In genomic region chr14:69287096-69287991, GRCh38 we compare ENCODE assay signal across 13 cellular contexts. TPM values are rescaled to one million over a fixed set of nuclear protein-coding genes. Genes with fewer than 3 reads are reported as not detected.
DNase-seq lines count a peak whose midpoint lies in the region; ATAC-seq, FAIRE-seq and TF ChIP-seq lines count a peak whose summit lies in the region.
"Had no signal": no experiment of that assay in that cellular context is flagged by ENCODE, and none has a peak within 500 bp of the region (broad histone marks: within the 10 kb centered on the region; RNA-seq: fewer than 3 reads in every experiment).

No MANE protein-coding gene starts in this region.

- in situ Hi-C loops in K562 (cut with MboI): no loop called here

- TF ChIP-seq RAD21 in K562 (CRISPR knock-in tag; conservative IDR thresholded peaks at IDR 0.05 in 1 of 2, IDR thresholded peaks at IDR 0.05 in 1 of 2): no peak

- no peaks in the 10 kb centered on the region for H3K79me2 ChIP-seq in K562 (ENCODE audit: control insufficient read depth, insufficient read depth, low read length)

- H2AFZ ChIP-seq in K562 (ENCODE audit: low read depth, low read length): no peak overlapping the region

- H4K20me1 ChIP-seq in K562 (replicated peaks; ENCODE audit: control insufficient read depth, insufficient read depth, low read length): no peaks in the 10 kb centered on the region

- no peak overlapping the region for H3K27ac Mint-ChIP-seq in activated T-cell treated with anti-CD3 and anti-CD28 coated beads, Interleukin-2, amount 50 U/mL, for 72 hours

- H3K4me1 Mint-ChIP-seq in activated T-cell treated with anti-CD3 and anti-CD28 coated beads, Interleukin-2, amount 50 U/mL, for 72 hours (ENCODE audit: low read depth): no peaks in the 10 kb centered on the region

- no peaks in the 10 kb centered on the region for H3K9me3 Mint-ChIP-seq in activated T-cell treated with anti-CD3 and anti-CD28 coated beads, Interleukin-2, amount 50 U/mL, for 72 hours

- H3K27ac ChIP-seq in K562 (ENCODE audit: extremely low read depth, low read depth, low read length) (no peak overlapping the region), vagina (peak overlapping the region; percentile 37)
- H3K27ac ChIP-seq: RWPE1 had no signal

- no peaks in the 10 kb centered on the region for H3K36me3 Mint-ChIP-seq in activated T-cell treated with anti-CD3 and anti-CD28 coated beads, Interleukin-2, amount 50 U/mL, for 72 hours (ENCODE audit: insufficient read depth in 2 of 2)

- no peak overlapping the region for H3K4me3 Mint-ChIP-seq in activated T-cell treated with anti-CD3 and anti-CD28 coated beads, Interleukin-2, amount 50 U/mL, for 72 hours

- CTCF ChIA-PET in K562 (lab: Yijun Ruan, JAX; ENCODE audit: low intra/inter-chr PET ratio): no interaction called here

- H3K27me3 ChIP-seq in K562 (ENCODE audit: control insufficient read depth in 2 of 2, insufficient read depth in 2 of 2, low read length in 2 of 2): peaks cover 3 to 47% of the 10 kb centered on the region in 2 experiments; a peak in 3 of 5 replicates
- H3K27me3 ChIP-seq in vagina: no peaks in the 10 kb centered on the region

- no peak for TF ChIP-seq EP300 in K562 (IDR thresholded peaks at IDR 0.05; ENCODE audit: low read length)

- TF ChIP-seq CTCF in K562 (IDR thresholded peaks at IDR 0.05 in 2 of 3, conservative IDR thresholded peaks at IDR 0.05 in 1 of 3; ENCODE audit: insufficient read depth in 2 of 3, low read depth in 1 of 3, low read length in 3 of 3) (peak in 2 of 3 experiments; percentile 11 to 39; a peak in 2 of 6 replicates), vagina (IDR thresholded peaks at IDR 0.05) (no peak)

- TF ChIP-seq POLR2A in K562 (conservative IDR thresholded peaks at IDR 0.05) (no peak), vagina (IDR thresholded peaks at IDR 0.05) (no peak)

- H3K4me1 ChIP-seq in K562 (replicated peaks in 1 of 2; ENCODE audit: control insufficient read depth in 2 of 2, insufficient read depth in 2 of 2, low read length in 2 of 2) (no peaks in the 10 kb centered on the region), vagina (peaks cover 11% of the 10 kb centered on the region)

- intact Hi-C loops in K562 (cut with micrococcal nuclease): no loop called here
- intact Hi-C loops in vagina (cut with DNase I): no loop called here

- no peak overlapping the region for H3K4me2 ChIP-seq in K562 (ENCODE audit: insufficient read depth, low read length)

- no peaks in the 10 kb centered on the region for H3K9me1 ChIP-seq in K562 (ENCODE audit: control insufficient read depth, insufficient read depth, low read length)

- no TSS peak for BruUV-seq in K562 (replicated peaks; lab: Mats Ljungman, UMichigan)

- DNase-seq in SIG-M5 treated with dmso at 0.1 percent for 504 hours (lab: John Stamatoyannopoulos, UW; ENCODE audit: unreplicated experiment) (peak; percentile 28), SIG-M5 (lab: John Stamatoyannopoulos, UW) (no peak), K562 (ENCODE audit: extremely low read depth in 1 of 4, low spot score in 3 of 4) (no peak), iPS-NIHi7 (ENCODE audit: extremely low spot score) (peak; percentile 38), vagina (ENCODE audit: extremely low spot score in 2 of 2) (no peak), NCI-H146 treated with DMSO at 0.1 percent for 48 hours (lab: John Stamatoyannopoulos, UW; ENCODE audit: unreplicated experiment) (no peak)
- no peak for DNase-seq in activated T-cell treated with anti-CD3 and anti-CD28 coated beads, Interleukin-2, amount 50 U/mL, for 72 hours
- DNase-seq: activated CD4-positive, alpha-beta T cell treated with anti-CD3 and anti-CD28 coated beads, Interleukin-2, amount 50 U/mL, for 1 hour had no signal

- no peaks in the 10 kb centered on the region for H3K9me3 ChIP-seq in K562 (replicated peaks; ENCODE audit: control insufficient read depth, insufficient read depth, low read depth, low read length)
- H3K9me3 ChIP-seq in vagina: no peaks in the 10 kb centered on the region

- no peak for FAIRE-seq in K562 (lab: Jason Lieb, UNC)
- FAIRE-seq: small intestine had no signal

- POLR2A ChIA-PET in K562 (lab: Yijun Ruan, JAX): no interaction called here

- 21% methylated on average over 9 of the region's 9 CpGs for WGBS in K562 (ENCODE audit: insufficient coverage, low coverage, missing lambda C conversion rate)

- no peak overlapping the region for H3K9ac ChIP-seq in K562 (ENCODE audit: insufficient read depth in 1 of 2, low read depth in 2 of 2, low read length in 2 of 2)

- H3K4me3 ChIP-seq in K562 (no peak overlapping the region), vagina (no peak overlapping the region)
- H3K4me3 ChIP-seq: lung had no signal

- no peaks in the 10 kb centered on the region for H3K36me3 ChIP-seq in K562 (ENCODE audit: control insufficient read depth, insufficient read depth, low read length)
- H3K36me3 ChIP-seq in vagina: no peaks in the 10 kb centered on the region

- ATAC-seq in K562 (peak; percentile 61), GM19452 (IDR thresholded peaks at IDR 0.05; ENCODE audit: unreplicated experiment) (no peak)
- no peak for ATAC-seq in activated T-cell treated with anti-CD3 and anti-CD28 coated beads, Interleukin-2, amount 50 U/mL, for 72 hours (replicated peaks in 1 of 2)

- no peaks in the 10 kb centered on the region for H3K27me3 Mint-ChIP-seq in activated T-cell treated with anti-CD3 and anti-CD28 coated beads, Interleukin-2, amount 50 U/mL, for 72 hours (ENCODE audit: low read depth)

TF ChIP-seq in K562, 482 proteins besides CTCF, POLR2A, EP300 and RAD21:
- no peak for TF ChIP-seq E2F3 (CRISPR knock-in tag; IDR thresholded peaks at IDR 0.05)

RNA-seq across cellular contexts. Expression of gene GALNT16, which starts 27.4 kb away (rescaled TPM):
- total RNA-seq in K562 (2011; cell fraction: chromatin; rRNA removed; ENCODE audit: low replicate concordance): 0.07 TPM in 1 of 2 replicates, not detected in the other
- not detected in 2 replicates for total RNA-seq in K562 (2011; cell fraction: nucleolus; rRNA removed)
- not detected in 2 replicates for total RNA-seq in K562 (2011; cell fraction: nucleoplasm; rRNA removed)
- not detected in 2 replicates for total RNA-seq in K562 (2014; rRNA removed)
- not detected in 2 replicates for total RNA-seq in K562 (2014; rRNA removed; fragmentation: Illumina TruSeq; extraction: Trizol)
- not detected in 2 replicates for total RNA-seq in K562 (2015; rRNA removed; fragmentation: Illumina TruSeq; extraction: Trizol)
- not detected in 2 replicates for total RNA-seq in K562 (2021)
- not detected in 2 replicates for polyA plus RNA-seq in K562 (2011; rRNA removed)
- not detected in 2 replicates for polyA plus RNA-seq in K562 (2011; cell fraction: cytosol; rRNA removed)
- not detected in 2 replicates for polyA plus RNA-seq in K562 (2011; cell fraction: nucleus; rRNA removed)
- polyA plus RNA-seq in K562 (2012): not detected in 2 replicates
- not detected in 2 replicates for polyA plus RNA-seq in K562 (2014; fragmentation: Illumina TruSeq; extraction: Trizol)
- polyA plus RNA-seq in K562 (2014; fragmentation: Nextera tagmentation; extraction: Ambion mirVana): not detected
- polyA plus RNA-seq in K562 (2014; rRNA removed): not detected in 2 replicates
- not detected in 2 replicates for polyA minus RNA-seq in K562 (2011; rRNA and poly(A)+ RNA removed)
- polyA minus RNA-seq in K562 (2011; cell fraction: cytosol; rRNA and poly(A)+ RNA removed): not detected in 2 replicates
- not detected in 2 replicates for polyA minus RNA-seq in K562 (2011; cell fraction: nucleus; rRNA and poly(A)+ RNA removed)
- 5.2 TPM for total RNA-seq in vagina
- total RNA-seq in activated T-cell treated with anti-CD3 and anti-CD28 coated beads, Interleukin-2, amount 50 U/mL, for 72 hours: under 1 TPM; 0.05 to 0.21 TPM
- total RNA-seq: MCF 10A had no signal

Comparison
In these comparisons a context has a peak if more than half of its experiments do, and no peak if none do; other contexts are left out.
1. DNase-seq: peak in SIG-M5 treated with dmso at 0.1 percent for 504 hours (single experiment) and iPS-NIHi7 (single experiment); none in SIG-M5 (single experiment), K562 (0 of 4), vagina (0 of 2), NCI-H146 treated with DMSO at 0.1 percent for 48 hours (single experiment) and activated T-cell treated with anti-CD3 and anti-CD28 coated beads, Interleukin-2, amount 50 U/mL, for 72 hours (0 of 2).
2. CTCF ChIP-seq: peak in K562 (2 of 3); none in vagina (0 of 3).